8 cellular contexts compared by ENCODE assay signal in genomic region chr12:55659486-55660385, GRCh38. TPM values are rescaled to one million over a fixed set of nuclear protein-coding genes. Genes with fewer than 3 reads are reported as not detected.
DNase-seq lines count a peak whose midpoint lies in the region; ATAC-seq and TF ChIP-seq lines count a peak whose summit lies in the region.

No MANE protein-coding gene starts in this region.

- no peaks in the 10 kb centered on the region for H3K36me3 ChIP-seq in RWPE2 (ENCODE audit: low read depth)
- H3K36me3 ChIP-seq in upper lobe of right lung: no peaks in the 10 kb centered on the region
- H3K36me3 ChIP-seq in esophagus squamous epithelium: no peaks in the 10 kb centered on the region

- TF ChIP-seq POLR2A in esophagus squamous epithelium (IDR thresholded peaks at IDR 0.05): no peak

- DNase-seq in GM13976 (ENCODE audit: low spot score): no peak
- DNase-seq in RWPE2 (ENCODE audit: low spot score): no peak
- peak; percentile 52 for DNase-seq in left ventricle myocardium superior
- DNase-seq in upper lobe of right lung: no peak
- no peak for DNase-seq in esophagus squamous epithelium (lab: John Stamatoyannopoulos, UW)
- no peak for DNase-seq in HuH-7 (ENCODE audit: low spot score)

- in situ Hi-C loops in GM13976 (cut with MboI; ENCODE audit: low sequenced_read_pairs, unreplicated experiment): no loop called here

- H3K27me3 ChIP-seq in RWPE2 (ENCODE audit: insufficient read depth, poor library complexity, severe bottlenecking) (no peaks in the 10 kb centered on the region), upper lobe of right lung (no peaks in the 10 kb centered on the region), esophagus squamous epithelium (no peaks in the 10 kb centered on the region)

- no peaks in the 10 kb centered on the region for H3K9me3 ChIP-seq in RWPE2 (ENCODE audit: severe bottlenecking)
- no peaks in the 10 kb centered on the region for H3K9me3 ChIP-seq in upper lobe of right lung
- H3K9me3 ChIP-seq in esophagus squamous epithelium: no peaks in the 10 kb centered on the region

- intact Hi-C loops in left ventricle myocardium superior (cut with micrococcal nuclease) (no loop called here), upper lobe of right lung (cut with DNase I) (no loop called here), esophagus squamous epithelium (cut with DNase I) (no loop called here)

- TF ChIP-seq CTCF in 22Rv1 (IDR thresholded peaks at IDR 0.05) (peak; percentile 67), GM13976 (IDR thresholded peaks at IDR 0.05; ENCODE audit: borderline replicate concordance, control extremely low read depth, extremely low read depth, insufficient read depth, missing control alignments) (peak; percentile 58), RWPE2 (IDR thresholded peaks at IDR 0.05; ENCODE audit: poor library complexity, severe bottlenecking) (peak; percentile 75), upper lobe of right lung (IDR thresholded peaks at IDR 0.05) (peak; percentile 41), esophagus squamous epithelium (IDR thresholded peaks at IDR 0.05) (peak in 3 of 6 experiments; percentile 11 to 34 (median 24))

- ATAC-seq in RWPE2 (ENCODE audit: low read depth) (peak; percentile 62; the same call in 2 of the 3 replicates), left ventricle myocardium superior (peak; percentile 90), upper lobe of right lung (peak; percentile 35), HG03025 (IDR thresholded peaks at IDR 0.05; ENCODE audit: low FRiP score, unreplicated experiment) (no peak)

- 68 to 70% methylated on average over 7 of the region's 9 CpGs for WGBS in esophagus squamous epithelium, 2 donors

- H3K27ac ChIP-seq in 22Rv1 (no peak overlapping the region), RWPE2 (ENCODE audit: poor library complexity, severe bottlenecking) (no peak overlapping the region), upper lobe of right lung (no peak overlapping the region), esophagus squamous epithelium (no peak overlapping the region)

- H3K4me3 ChIP-seq in RWPE2 (ENCODE audit: severe bottlenecking) (no peak overlapping the region), upper lobe of right lung (no peak overlapping the region), esophagus squamous epithelium (no peak overlapping the region)

- H3K4me1 ChIP-seq in RWPE2 (ENCODE audit: insufficient read depth, poor library complexity, severe bottlenecking) (no peaks in the 10 kb centered on the region), upper lobe of right lung (peaks cover 8% of the 10 kb centered on the region), esophagus squamous epithelium (no peaks in the 10 kb centered on the region)

RNA-seq across cellular contexts. Expression of gene OR10P1, which starts 23.0 kb away (rescaled TPM):
- total RNA-seq in left ventricle myocardium superior: not detected
- total RNA-seq in upper lobe of right lung: not detected
- not detected for total RNA-seq in esophagus squamous epithelium

RNA-seq across cellular contexts. Expression of gene ITGA7, which starts 48.0 kb away (rescaled TPM):
- total RNA-seq in left ventricle myocardium superior: 488 TPM
- total RNA-seq in upper lobe of right lung: 14.7 TPM
- 10 to 100 TPM in 2 of 4 donors, 1 to 10 TPM in 2; 1.1 to 26.3 (median 10.5) TPM for total RNA-seq in esophagus squamous epithelium

RNA-seq across cellular contexts. Expression of gene BLOC1S1, which starts 56.1 kb away (rescaled TPM):
- total RNA-seq in left ventricle myocardium superior (124 TPM), upper lobe of right lung (129 TPM), esophagus squamous epithelium (100 to 1,000 TPM; 117 to 211 (median 178) TPM)

Comparison
In these comparisons a context has a peak if more than half of its experiments do, and no peak if none do; other contexts are left out.
1. RNA of gene ITGA7, which starts 48.0 kb away (total RNA-seq): 488 TPM in left ventricle myocardium superior (single experiment); 1.1 to 26.3 TPM in esophagus squamous epithelium and 14.7 TPM in upper lobe of right lung (single experiment); every median in the first group is over 10 times any median in the second.